Comparison of ENCODE assay signal across 1 cellular context in the genomic region with DNA sequence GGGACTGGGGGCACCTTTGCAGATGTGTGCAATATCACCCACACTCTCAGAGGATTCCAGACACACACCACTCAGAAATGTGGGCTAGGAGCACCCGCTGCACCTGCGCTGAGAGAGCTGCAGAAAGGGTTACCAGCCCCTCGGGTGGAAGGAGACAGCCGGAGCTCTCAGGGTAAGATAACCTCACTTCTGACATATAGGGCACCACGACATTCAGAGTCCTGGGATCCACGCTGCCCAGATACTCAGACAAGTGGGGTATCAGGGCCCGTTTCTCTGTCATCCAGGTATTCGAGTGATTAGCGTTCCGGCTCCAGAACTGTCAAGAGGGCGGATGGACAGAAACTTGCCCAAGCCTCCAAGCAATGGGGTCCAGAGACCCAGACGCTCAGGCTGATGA.
TF ChIP-seq lines count a peak whose summit lies in the region.

No MANE protein-coding gene starts in this region.

TF ChIP-seq in A549, 52 proteins besides CTCF, POLR2A, EP300 and RAD21 (continued from another document):
- TF ChIP-seq, protein P1, sequence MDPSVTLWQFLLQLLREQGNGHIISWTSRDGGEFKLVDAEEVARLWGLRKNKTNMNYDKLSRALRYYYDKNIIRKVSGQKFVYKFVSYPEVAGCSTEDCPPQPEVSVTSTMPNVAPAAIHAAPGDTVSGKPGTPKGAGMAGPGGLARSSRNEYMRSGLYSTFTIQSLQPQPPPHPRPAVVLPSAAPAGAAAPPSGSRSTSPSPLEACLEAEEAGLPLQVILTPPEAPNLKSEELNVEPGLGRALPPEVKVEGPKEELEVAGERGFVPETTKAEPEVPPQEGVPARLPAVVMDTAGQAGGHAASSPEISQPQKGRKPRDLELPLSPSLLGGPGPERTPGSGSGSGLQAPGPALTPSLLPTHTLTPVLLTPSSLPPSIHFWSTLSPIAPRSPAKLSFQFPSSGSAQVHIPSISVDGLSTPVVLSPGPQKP (IDR thresholded peaks at IDR 0.05; ENCODE audit: low read depth, low read length), result no peak
- TF ChIP-seq REST (IDR thresholded peaks at IDR 0.05) (no peak), HOXB5 (CRISPR knock-in tag; IDR thresholded peaks at IDR 0.05) (no peak), NPAS2 (CRISPR knock-in tag; IDR thresholded peaks at IDR 0.05; ENCODE audit: borderline replicate concordance) (no peak), EHF (CRISPR knock-in tag; IDR thresholded peaks at IDR 0.05) (no peak), CHD2 (IDR thresholded peaks at IDR 0.05; ENCODE audit: low read length, partially characterized antibody) (no peak), HOXA7 (CRISPR knock-in tag; IDR thresholded peaks at IDR 0.05) (no peak)
- TF ChIP-seq, protein P2, sequence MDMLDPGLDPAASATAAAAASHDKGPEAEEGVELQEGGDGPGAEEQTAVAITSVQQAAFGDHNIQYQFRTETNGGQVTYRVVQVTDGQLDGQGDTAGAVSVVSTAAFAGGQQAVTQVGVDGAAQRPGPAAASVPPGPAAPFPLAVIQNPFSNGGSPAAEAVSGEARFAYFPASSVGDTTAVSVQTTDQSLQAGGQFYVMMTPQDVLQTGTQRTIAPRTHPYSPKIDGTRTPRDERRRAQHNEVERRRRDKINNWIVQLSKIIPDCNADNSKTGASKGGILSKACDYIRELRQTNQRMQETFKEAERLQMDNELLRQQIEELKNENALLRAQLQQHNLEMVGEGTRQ (IDR thresholded peaks at IDR 0.05), result no peak
